ENCODE assay signal across 16 cellular contexts in the genomic region with DNA sequence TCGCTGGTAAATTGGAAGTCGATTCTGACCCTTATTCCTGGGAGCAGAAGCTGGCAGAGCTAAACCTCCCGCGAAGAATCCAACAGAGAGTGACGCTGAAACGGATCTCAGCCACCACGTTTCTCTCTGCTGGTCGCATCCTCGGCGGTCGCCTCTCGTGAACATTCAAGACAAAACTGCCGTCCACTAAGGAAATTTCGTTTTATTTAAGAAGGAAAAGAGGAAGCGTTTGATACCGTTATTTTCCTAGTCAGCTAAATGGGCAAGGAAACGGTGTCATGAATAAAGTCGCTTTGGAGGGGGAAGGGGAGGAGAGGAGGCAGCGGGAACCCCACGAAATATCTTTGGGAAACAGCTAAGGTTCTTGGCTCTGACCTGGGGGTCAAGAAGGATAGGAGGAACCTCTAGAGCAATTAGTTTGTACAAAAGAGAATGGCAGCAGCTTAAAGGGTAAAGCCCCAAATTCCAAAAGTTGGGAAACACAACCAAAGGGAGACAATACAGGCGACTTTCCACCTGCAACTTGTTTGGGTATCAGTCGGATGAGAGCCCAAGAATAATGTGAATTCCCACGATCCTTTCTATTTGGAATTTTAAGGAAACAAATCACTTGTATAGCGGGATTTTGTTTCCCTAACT. TPM values are rescaled to one million over a fixed set of nuclear protein-coding genes. Genes with fewer than 3 reads are reported as not detected.
DNase-seq lines count a peak whose midpoint lies in the region; ATAC-seq and TF ChIP-seq lines count a peak whose summit lies in the region.
"Had no signal": no experiment of that assay in that cellular context is flagged by ENCODE, and none has a peak within 500 bp of the region (broad histone marks: within the 10 kb centered on the region; RNA-seq: fewer than 3 reads in every experiment).

No MANE protein-coding gene starts in this region.

- H3K9me2 ChIP-seq in GM23338 (ENCODE audit: insufficient read depth) = no peaks in the 10 kb centered on the region

- ATAC-seq in GM23338 = no peak
- ATAC-seq in naive thymus-derived CD8-positive, alpha-beta T cell = no peak

- H3K36me3 ChIP-seq in GM23338 (ENCODE audit: insufficient read depth) = no peaks in the 10 kb centered on the region
- H3K36me3 ChIP-seq in brain microvascular endothelial cell (replicated peaks) = no peaks in the 10 kb centered on the region
- H3K36me3 ChIP-seq: neutrophil, thyroid gland had no signal

- TF ChIP-seq CTCF in GM23338 (conservative IDR thresholded peaks at IDR 0.05; ENCODE audit: low read depth in 2 of 2) (no peak), coronary artery (IDR thresholded peaks at IDR 0.05) (no peak), brain microvascular endothelial cell (IDR thresholded peaks at IDR 0.05; ENCODE audit: low read depth, low read length, missing control alignments) (no peak)

- H3K9me3 Mint-ChIP-seq in T-helper 1 cell treated with Interleukin-12 subunit alpha and Interleukin-12 subunit beta and Interleukin-4 antibody, amounts not matched to agents 30 μg/mL and 1 μg/mL, for 36 hours = no peaks in the 10 kb centered on the region
- peaks cover 9% of the 10 kb centered on the region for H3K9me3 Mint-ChIP-seq in GM23338
- no peaks in the 10 kb centered on the region for H3K9me3 Mint-ChIP-seq in naive thymus-derived CD8-positive, alpha-beta T cell

- H3F3A ChIP-seq in GM23338 (replicated peaks; ENCODE audit: low read depth) = peaks cover 46% of the 10 kb centered on the region

- DNase-seq in T-helper 1 cell = no peak
- DNase-seq in GM23338 (ENCODE audit: low spot score) = no peak
- no peak for DNase-seq in coronary artery (ENCODE audit: low spot score)
- no peak for DNase-seq in naive thymus-derived CD8-positive, alpha-beta T cell
- no peak for DNase-seq in NCI-H510A (lab: John Stamatoyannopoulos, UW)
- DNase-seq in H4 (ENCODE audit: low spot score) = no peak
- DNase-seq in brain microvascular endothelial cell = no peak
- DNase-seq: effector CD4-positive, alpha-beta T cell; NCI-H1694 treated with DMSO at 0.1 percent for 48 hours; NCI-H526 treated with DMSO at 0.1 percent for 48 hours; RPMI8226; thyroid gland had no signal

- no peak overlapping the region for H2AFZ ChIP-seq in GM23338

- H3K4me1 Mint-ChIP-seq in T-helper 1 cell treated with Interleukin-12 subunit alpha and Interleukin-12 subunit beta and Interleukin-4 antibody, amounts not matched to agents 30 μg/mL and 1 μg/mL, for 36 hours (ENCODE audit: low read depth) = peaks cover 6% of the 10 kb centered on the region
- H3K4me1 Mint-ChIP-seq in GM23338 = peaks cover 62% of the 10 kb centered on the region
- H3K4me1 Mint-ChIP-seq in naive thymus-derived CD8-positive, alpha-beta T cell = peaks cover 16 to 45% (median 33%) of the 10 kb centered on the region in 4 donors

- H3K27me3 ChIP-seq in GM23338 (ENCODE audit: insufficient read depth) (peaks cover 98% of the 10 kb centered on the region), brain microvascular endothelial cell (replicated peaks) (peaks cover 81% of the 10 kb centered on the region)

- no peak overlapping the region for H3K4me3 Mint-ChIP-seq in T-helper 1 cell treated with Interleukin-12 subunit alpha and Interleukin-12 subunit beta and Interleukin-4 antibody, amounts not matched to agents 30 μg/mL and 1 μg/mL, for 36 hours
- peak overlapping the region; percentile 46; the same call in 2 of the 3 replicates for H3K4me3 Mint-ChIP-seq in GM23338
- H3K4me3 Mint-ChIP-seq in naive thymus-derived CD8-positive, alpha-beta T cell = peak overlapping the region; percentile 4 to 76 (median 54)

- H3K4me3 ChIP-seq in GM23338 (peak overlapping the region; percentile 49), coronary artery (peak overlapping the region; percentile 9), brain microvascular endothelial cell (ENCODE audit: low read depth, low read length) (no peak overlapping the region)

- peaks cover 6% of the 10 kb centered on the region for H3K36me3 Mint-ChIP-seq in T-helper 1 cell treated with Interleukin-12 subunit alpha and Interleukin-12 subunit beta and Interleukin-4 antibody, amounts not matched to agents 30 μg/mL and 1 μg/mL, for 36 hours (ENCODE audit: low read depth)
- H3K36me3 Mint-ChIP-seq in GM23338 (ENCODE audit: low read depth) = peaks cover 5% of the 10 kb centered on the region
- H3K36me3 Mint-ChIP-seq in naive thymus-derived CD8-positive, alpha-beta T cell = peaks cover 0 to 5% (median 0%) of the 10 kb centered on the region in 3 donors

- H4K20me1 ChIP-seq in GM23338 (replicated peaks; ENCODE audit: insufficient read depth) = no peaks in the 10 kb centered on the region

- peak overlapping the region; percentile 73 for H3K27ac Mint-ChIP-seq in T-helper 1 cell treated with Interleukin-12 subunit alpha and Interleukin-12 subunit beta and Interleukin-4 antibody, amounts not matched to agents 30 μg/mL and 1 μg/mL, for 36 hours
- H3K27ac Mint-ChIP-seq in GM23338 = no peak overlapping the region
- H3K27ac Mint-ChIP-seq in naive thymus-derived CD8-positive, alpha-beta T cell = no peak overlapping the region

- H3K4me1 ChIP-seq in GM23338 (ENCODE audit: insufficient read depth) = peaks cover 71% of the 10 kb centered on the region

- H3K4me2 ChIP-seq in GM23338 = peak overlapping the region; percentile 76
- H3K4me2 ChIP-seq: KMS-11 had no signal

- H3K79me2 ChIP-seq in GM23338 (replicated peaks; ENCODE audit: insufficient read depth) = no peaks in the 10 kb centered on the region

- in situ Hi-C loops in brain microvascular endothelial cell (cut with HindIII; ENCODE audit: low pct_ligation_motif_present, low sequenced_read_pairs) = no loop called here

- H3K27ac ChIP-seq in GM23338 (ENCODE audit: low read depth) (no peak overlapping the region), coronary artery (no peak overlapping the region), brain microvascular endothelial cell (no peak overlapping the region)
- H3K27ac ChIP-seq: KMS-11, neutrophil, thyroid gland had no signal

- POLR2A ChIA-PET in naive thymus-derived CD8-positive, alpha-beta T cell (lab: Charles Lee) = no interaction called here

- peaks cover 89% of the 10 kb centered on the region for H3K27me3 Mint-ChIP-seq in T-helper 1 cell treated with Interleukin-12 subunit alpha and Interleukin-12 subunit beta and Interleukin-4 antibody, amounts not matched to agents 30 μg/mL and 1 μg/mL, for 36 hours (ENCODE audit: low read depth)
- peaks cover 90% of the 10 kb centered on the region for H3K27me3 Mint-ChIP-seq in GM23338 (ENCODE audit: insufficient read depth, low read depth, poor library complexity)
- peaks cover 37 to 95% (median 71%) of the 10 kb centered on the region in 5 donors for H3K27me3 Mint-ChIP-seq in naive thymus-derived CD8-positive, alpha-beta T cell

TF ChIP-seq in GM23338, 12 proteins besides CTCF, POLR2A, EP300 and RAD21 (continues in another document):
- TF ChIP-seq POLR2AphosphoS5 (IDR thresholded peaks at IDR 0.05; ENCODE audit: low read depth) = no peak

RNA-seq across cellular contexts. Expression of gene FOXB2, which starts 2.0 kb away (rescaled TPM):
- total RNA-seq in GM23338 (2014; rRNA removed; shearing (Covaris generic)) = not detected in 2 replicates
- polyA plus RNA-seq in GM23338 (2016; fragmentation: Nextera tagmentation; extraction: Ambion mirVana) = not detected in 2 replicates
- total RNA-seq in naive thymus-derived CD8-positive, alpha-beta T cell = not detected
- polyA plus RNA-seq in naive thymus-derived CD8-positive, alpha-beta T cell = not detected
- total RNA-seq in H4 (2014; rRNA removed; shearing (Covaris generic)) = not detected in 2 replicates
- total RNA-seq: left lobe of liver, thyroid gland had no signal
